Comparison of ENCODE assay signal across 22 cellular contexts in the genomic region with DNA sequence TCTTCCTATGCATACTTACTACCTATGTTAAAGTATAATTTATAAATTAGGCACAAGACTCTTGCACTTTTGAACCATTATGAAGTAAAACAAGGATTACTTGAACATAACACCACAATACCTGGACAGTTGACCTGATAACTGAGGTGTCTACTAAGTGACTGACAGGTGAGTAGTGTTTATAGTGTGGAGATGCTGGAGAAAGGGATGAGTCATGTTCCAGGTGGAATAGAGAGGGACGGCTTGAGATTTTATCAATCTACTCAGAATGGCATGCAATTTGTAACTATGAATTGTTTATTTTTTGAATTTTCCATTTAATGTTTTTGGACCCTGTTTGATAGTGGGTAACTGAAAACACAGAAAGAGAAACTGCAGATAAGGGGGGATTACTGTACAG.
"Had no signal": no experiment of that assay in that cellular context is flagged by ENCODE, and none has a peak within 500 bp of the region (broad histone marks: within the 10 kb centered on the region; RNA-seq: fewer than 3 reads in every experiment).

No MANE protein-coding gene starts in this region.

- H3K27me3 ChIP-seq: SJSA1 had no signal

- H3K36me3 ChIP-seq: SJSA1 had no signal

- ATAC-seq: HepG2, Panc1 had no signal

- H3K4me1 ChIP-seq: SJSA1 had no signal

- DNase-seq: IMR-90, Karpas-422, KG1, MM.1S, NCI-H1092 treated with DMSO at 0.1 percent for 48 hours, NCI-H1436, NCI-H187, NCI-H2029, NCI-H2081 treated with DMSO at 0.1 percent for 48 hours, NCI-H2171, NCI-H226, NCI-H446, NCI-H510A, NCI-H524 treated with DMSO at 0.1 percent for 48 hours, NCI-H69, NCI-H774, Right ventricle myocardium superior, SIG-M5 had no signal

- FAIRE-seq: HepG2 had no signal

- H3K27ac ChIP-seq: SJSA1, SK-N-MC had no signal

- H3K4me3 ChIP-seq: SJSA1, SK-N-MC had no signal
